8 cellular contexts compared by ENCODE assay signal in genomic region chr1:203006948-203007871, GRCh38. TPM values are rescaled to one million over a fixed set of nuclear protein-coding genes. Genes with fewer than 3 reads are reported as not detected.
DNase-seq lines count a peak whose midpoint lies in the region; ATAC-seq and TF ChIP-seq lines count a peak whose summit lies in the region.

Gene TMEM183A (plus strand): TSS chr1:203007374. CDS start chr1:203007466, 92 bp downstream.

- POLR2A ChIA-PET in AG04449 (lab: Yijun Ruan, JAX) (interaction anchor here (0.6 to 1.2 kb wide), 6 partner anchors 19 to 852 kb away, joined by 3 to 4 read pairs (median 4); partner anchors contain the start of genes KLHL12, PPFIA4 and UBE2T), activated B cell treated with CpG ODN at 0.5 μM for 24 hours (lab: Charles Lee) (interaction anchor here (0.6 to 2.6 kb wide), 28 partner anchors 10 to 1800 kb away, joined by 3 to 37 read pairs (median 5); partner anchors contain the start of genes ARL8A, ATP2B4, CYB5R1 and KDM5B)

- peak; percentile 93 for ATAC-seq in GM18909 (IDR thresholded peaks at IDR 0.05; ENCODE audit: poor library complexity, unreplicated experiment)
- ATAC-seq in HG03175 (IDR thresholded peaks at IDR 0.05; ENCODE audit: unreplicated experiment): peak; percentile 93
- ATAC-seq in activated B cell treated with CpG ODN at 0.5 μM for 24 hours (ENCODE audit: low read depth): peak; percentile 86

- DNase-seq in AG04449 (ENCODE audit: low read depth, low spot score) (peak; percentile 54), NCI-H345 (lab: John Stamatoyannopoulos, UW) (peak; percentile 98), activated B cell treated with CpG ODN at 0.5 μM for 24 hours (peak; percentile 82), caudate nucleus (lab: John Stamatoyannopoulos, UW) (peak in 60 of 61 donors; percentile 48 to 98 (median 92)), immature natural killer cell (peak; percentile 93 to 95 (median 94)), smooth muscle cell of the brain vasculature (ENCODE audit: low read depth, low spot score) (peak; percentile 89)

- H3K36me3 Mint-ChIP-seq in activated B cell treated with CpG ODN at 0.5 μM for 24 hours (ENCODE audit: low read depth) (peaks cover 37% of the 10 kb centered on the region), immature natural killer cell (peaks cover 3 to 12% (median 6%) of the 10 kb centered on the region in 3 donors)

- H3K4me3 ChIP-seq in AG04449 (ENCODE audit: low read depth, low read length): peak within 1 kb of the TSS; percentile 86

- intact Hi-C loops in activated B cell treated with CpG ODN at 0.5 μM for 24 hours (cut with micrococcal nuclease): loop anchor here (1.0 to 5.0 kb wide), 12 partner anchors 19 to 1405 kb away; partner anchors contain the start of genes ADIPOR1, KLHL12, PCAT6 and PPFIA4

- peak within 1 kb of the TSS; percentile 92 for H3K27ac ChIP-seq in caudate nucleus (ENCODE audit: low read depth, low read length)

- TF ChIP-seq CTCF in AG04449 (IDR thresholded peaks at IDR 0.05; ENCODE audit: insufficient read depth, low read length, missing control alignments) (no peak), activated B cell treated with CpG ODN at 0.5 μM for 24 hours (IDR thresholded peaks at IDR 0.05) (no peak)

- H3K9me3 Mint-ChIP-seq in activated B cell treated with CpG ODN at 0.5 μM for 24 hours (peaks cover 4% of the 10 kb centered on the region), immature natural killer cell (no peaks in the 10 kb centered on the region)

- CTCF ChIA-PET in AG04449 (lab: Yijun Ruan, JAX) (interaction anchor here (0.6 to 4.1 kb wide), 9 partner anchors 9 to 263 kb away, joined by 3 to 20 read pairs (median 10); no protein-coding TSS in a partner anchor), activated B cell treated with CpG ODN at 0.5 μM for 24 hours (lab: Charles Lee) (interaction anchor here (1.0 to 2.7 kb wide), 3 partner anchors 8 to 256 kb away, joined by 3 to 8 read pairs (median 3); no protein-coding TSS in a partner anchor)

- peak within 1 kb of the TSS; percentile 96 for H3K4me3 Mint-ChIP-seq in activated B cell treated with CpG ODN at 0.5 μM for 24 hours
- peak within 1 kb of the TSS; percentile 91 to 98 (median 93) for H3K4me3 Mint-ChIP-seq in immature natural killer cell

- peak within 1 kb of the TSS; percentile 97 for H3K27ac Mint-ChIP-seq in activated B cell treated with CpG ODN at 0.5 μM for 24 hours
- peak within 1 kb of the TSS; percentile 97 to 99 (median 98) for H3K27ac Mint-ChIP-seq in immature natural killer cell

- H3K27me3 Mint-ChIP-seq in activated B cell treated with CpG ODN at 0.5 μM for 24 hours (no peaks in the 10 kb centered on the region), immature natural killer cell (ENCODE audit: low read depth in 3 of 3) (peaks cover 5 to 15% (median 5%) of the 10 kb centered on the region in 3 donors)

- H3K4me1 Mint-ChIP-seq in activated B cell treated with CpG ODN at 0.5 μM for 24 hours: peaks cover 35% of the 10 kb centered on the region
- H3K4me1 Mint-ChIP-seq in immature natural killer cell: peaks cover 31 to 45% of the 10 kb centered on the region in 2 donors

RNA-seq across cellular contexts. Expression of gene TMEM183A, which starts in this region (rescaled TPM):
- 62.5 and 70.6 TPM in 2 replicates for total RNA-seq in activated B cell treated with CpG ODN at 0.5 μM for 24 hours
- 10 to 100 TPM; 55.0 to 83.2 (median 64.2) TPM for polyA plus RNA-seq in immature natural killer cell

Comparison
In these comparisons a context has a peak if more than half of its experiments do, and no peak if none do; other contexts are left out.
1. Peak in every context shown above with its lines: DNase-seq, ATAC-seq, H3K4me3 ChIP-seq and H3K27ac ChIP-seq.